9 cellular contexts compared by ENCODE assay signal in the genomic region with DNA sequence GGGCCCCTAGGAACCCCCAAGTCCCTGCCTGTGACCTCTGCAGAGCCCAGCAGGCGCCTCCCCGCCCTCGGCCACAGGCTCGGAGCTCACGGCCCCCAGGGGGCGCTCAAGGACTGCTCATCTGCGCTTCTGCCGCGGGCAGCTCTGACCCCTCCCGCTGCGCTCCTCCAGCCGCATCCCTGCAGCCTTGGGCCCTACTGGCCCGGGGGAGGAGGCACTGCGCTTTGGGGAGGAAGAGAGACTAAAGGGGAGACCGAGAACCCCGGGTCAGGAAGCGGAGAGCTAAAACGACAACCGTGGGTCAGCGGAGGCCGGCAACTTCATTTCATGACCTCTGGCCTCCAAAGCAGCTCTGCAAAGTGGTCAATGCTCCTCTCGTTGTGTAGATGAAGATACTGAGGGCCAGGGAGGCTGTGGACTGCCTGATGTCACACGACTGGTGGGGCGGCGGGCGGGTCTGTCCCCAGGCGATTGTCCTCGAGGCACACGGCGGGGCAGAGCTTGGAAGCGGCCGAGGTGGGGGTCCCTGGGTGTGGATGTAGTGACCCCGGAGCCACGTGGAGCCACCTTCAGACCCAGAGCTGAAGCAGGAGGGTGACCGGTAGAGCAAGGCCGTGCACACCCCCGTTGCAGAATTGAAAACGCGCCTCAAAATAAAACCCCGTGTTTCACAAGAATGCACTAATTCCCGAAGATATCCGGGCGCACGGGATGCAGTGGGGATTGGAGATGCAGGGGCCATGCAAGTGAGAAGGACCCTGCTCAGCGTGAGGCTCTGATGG. TPM values are rescaled to one million over a fixed set of nuclear protein-coding genes. Genes with fewer than 3 reads are reported as not detected.
A peak's percentile ranks its signal among the peaks of the same experiment; 100 is the strongest.
DNase-seq lines count a peak whose midpoint lies in the region; ATAC-seq, FAIRE-seq and TF ChIP-seq lines count a peak whose summit lies in the region.
"Had no signal": no experiment of that assay in that cellular context is flagged by ENCODE, and none has a peak within 500 bp of the region (broad histone marks: within the 10 kb centered on the region; RNA-seq: fewer than 3 reads in every experiment).

No MANE protein-coding gene starts in this region.

- WGBS in small intestine, 3 donors: 42 to 48% (median 44%) methylated on average over 42 to 45 of the region's 45 CpGs

- peak overlapping the region; percentile 38 for H3K4me3 ChIP-seq in HAP-1
- peak overlapping the region; percentile 45 for H3K4me3 ChIP-seq in bronchial epithelial cell (ENCODE audit: low read depth, low read length)
- peak overlapping the region in 1 of 2 donors; percentile 27 for H3K4me3 ChIP-seq in small intestine (ENCODE audit: low read depth in 1 of 2, low read length in 2 of 2)

- ATAC-seq in activated B cell treated with CpG ODN at 0.5 μM for 24 hours (ENCODE audit: low read depth): peak; percentile 91
- no peak for ATAC-seq in HG02840 (IDR thresholded peaks at IDR 0.05; ENCODE audit: low FRiP score, unreplicated experiment)

- POLR2A ChIA-PET in activated B cell treated with CpG ODN at 0.5 μM for 24 hours (lab: Charles Lee): interaction anchor here (0.9 to 2.4 kb wide), 7 partner anchors 42 to 457 kb away, joined by 3 to 19 read pairs (median 7); a partner anchor contains a TSS

- DNase-seq in CMK (ENCODE audit: low read depth): peak; percentile 65
- DNase-seq in HAP-1 (ENCODE audit: low spot score in 2 of 2): peak; percentile 65 to 92
- DNase-seq in NCI-H2107 treated with DMSO at 0.1 percent for 48 hours (lab: John Stamatoyannopoulos, UW; ENCODE audit: unreplicated experiment): peak; percentile 16
- DNase-seq in activated B cell treated with CpG ODN at 0.5 μM for 24 hours: peak; percentile 81
- DNase-seq in bronchial epithelial cell (ENCODE audit: low read depth): peak; percentile 49
- DNase-seq in iris pigment epithelial cell (ENCODE audit: low read depth): peak; percentile 64
- peak; percentile 73 for DNase-seq in small intestine

- H3K9me3 Mint-ChIP-seq in activated B cell treated with CpG ODN at 0.5 μM for 24 hours: no peaks in the 10 kb centered on the region

- intact Hi-C loops in activated B cell treated with CpG ODN at 0.5 μM for 24 hours (cut with micrococcal nuclease): loop anchor here (5.0 kb wide), 1 partner anchor 42 kb away; no protein-coding TSS in a partner anchor

- FAIRE-seq in bronchial epithelial cell (lab: Jason Lieb, UNC) (no peak), small intestine (lab: Jason Lieb, UNC) (no peak)

- peaks cover 22% of the 10 kb centered on the region for H3K27me3 Mint-ChIP-seq in activated B cell treated with CpG ODN at 0.5 μM for 24 hours

- no peak overlapping the region for H3K4me3 Mint-ChIP-seq in activated B cell treated with CpG ODN at 0.5 μM for 24 hours

- H3K36me3 Mint-ChIP-seq in activated B cell treated with CpG ODN at 0.5 μM for 24 hours (ENCODE audit: low read depth): no peaks in the 10 kb centered on the region
- H3K36me3 Mint-ChIP-seq: activated naive CD8-positive, alpha-beta T cell had no signal

- H3K27ac ChIP-seq in small intestine (ENCODE audit: low read depth in 1 of 2, low read length in 1 of 2): no peak overlapping the region

- H3K27me3 ChIP-seq in HAP-1 (ENCODE audit: low read depth) (no peaks in the 10 kb centered on the region; the same call in 1 of the 2 replicates), bronchial epithelial cell (ENCODE audit: control insufficient read depth, insufficient read depth, low read length) (no peaks in the 10 kb centered on the region), small intestine (ENCODE audit: control insufficient read depth in 2 of 2, insufficient read depth in 2 of 2, low read length in 2 of 2) (no peaks in the 10 kb centered on the region)

- H3K27ac Mint-ChIP-seq in activated B cell treated with CpG ODN at 0.5 μM for 24 hours: no peak overlapping the region
- H3K27ac Mint-ChIP-seq: activated naive CD8-positive, alpha-beta T cell had no signal

- H3K9me3 ChIP-seq in HAP-1: no peaks in the 10 kb centered on the region
- no peaks in the 10 kb centered on the region for H3K9me3 ChIP-seq in small intestine (ENCODE audit: control insufficient read depth, low read depth)

- H3K4me1 ChIP-seq in HAP-1 (peaks cover 8% of the 10 kb centered on the region), small intestine (ENCODE audit: control insufficient read depth in 2 of 2, insufficient read depth in 1 of 2, low read depth in 1 of 2, low read length in 1 of 2) (peaks cover 0 to 4% of the 10 kb centered on the region in 2 donors)

- in situ Hi-C loops in HAP-1 (cut with MboI; ENCODE audit: low sequenced_read_pairs): no loop called here

- CTCF ChIA-PET in activated B cell treated with CpG ODN at 0.5 μM for 24 hours (lab: Charles Lee): interaction anchor here (0.7 to 5.5 kb wide), 44 partner anchors 9 to 462 kb away, joined by 3 to 252 read pairs (median 5); a partner anchor contains a TSS

- H3K36me3 ChIP-seq in HAP-1 (replicated peaks): no peaks in the 10 kb centered on the region
- no peaks in the 10 kb centered on the region for H3K36me3 ChIP-seq in bronchial epithelial cell (ENCODE audit: control insufficient read depth, insufficient read depth, low read length)
- H3K36me3 ChIP-seq in small intestine (ENCODE audit: control insufficient read depth in 2 of 2, insufficient read depth in 2 of 2, low read length in 2 of 2): no peaks in the 10 kb centered on the region

- peaks cover 5% of the 10 kb centered on the region for H3K4me1 Mint-ChIP-seq in activated B cell treated with CpG ODN at 0.5 μM for 24 hours

- TF ChIP-seq CTCF in activated B cell treated with CpG ODN at 0.5 μM for 24 hours (IDR thresholded peaks at IDR 0.05) (no peak), bronchial epithelial cell (IDR thresholded peaks at IDR 0.05; ENCODE audit: insufficient read depth, low read length, severe bottlenecking) (peak; percentile 96)

RNA-seq across cellular contexts. Expression of a gene that starts 2.7 kb away (rescaled TPM):
- total RNA-seq in activated B cell treated with CpG ODN at 0.5 μM for 24 hours (not detected in 2 replicates), bronchial epithelial cell (not detected in 2 replicates)
- polyA plus RNA-seq in small intestine: not detected

RNA-seq across cellular contexts. Expression of a gene that starts 56.1 kb away (rescaled TPM):
- not detected in 2 replicates for total RNA-seq in activated B cell treated with CpG ODN at 0.5 μM for 24 hours
- total RNA-seq in bronchial epithelial cell: 1.3 and 2.4 TPM in 2 replicates
- polyA plus RNA-seq in small intestine: under 1 TPM in 2 of 3 donors, not detected in 1; 0.43 to 0.54 TPM

Comparison
In these comparisons a context has a peak if more than half of its experiments do, and no peak if none do; other contexts are left out.
1. DNase-seq: peak in every context shown above with its lines; median percentile 81 in activated B cell treated with CpG ODN at 0.5 μM for 24 hours; 78 in HAP-1; 73 in small intestine; 65 in CMK; 64 in iris pigment epithelial cell; 49 in bronchial epithelial cell; 16 in NCI-H2107 treated with DMSO at 0.1 percent for 48 hours.